In the genomic region with DNA sequence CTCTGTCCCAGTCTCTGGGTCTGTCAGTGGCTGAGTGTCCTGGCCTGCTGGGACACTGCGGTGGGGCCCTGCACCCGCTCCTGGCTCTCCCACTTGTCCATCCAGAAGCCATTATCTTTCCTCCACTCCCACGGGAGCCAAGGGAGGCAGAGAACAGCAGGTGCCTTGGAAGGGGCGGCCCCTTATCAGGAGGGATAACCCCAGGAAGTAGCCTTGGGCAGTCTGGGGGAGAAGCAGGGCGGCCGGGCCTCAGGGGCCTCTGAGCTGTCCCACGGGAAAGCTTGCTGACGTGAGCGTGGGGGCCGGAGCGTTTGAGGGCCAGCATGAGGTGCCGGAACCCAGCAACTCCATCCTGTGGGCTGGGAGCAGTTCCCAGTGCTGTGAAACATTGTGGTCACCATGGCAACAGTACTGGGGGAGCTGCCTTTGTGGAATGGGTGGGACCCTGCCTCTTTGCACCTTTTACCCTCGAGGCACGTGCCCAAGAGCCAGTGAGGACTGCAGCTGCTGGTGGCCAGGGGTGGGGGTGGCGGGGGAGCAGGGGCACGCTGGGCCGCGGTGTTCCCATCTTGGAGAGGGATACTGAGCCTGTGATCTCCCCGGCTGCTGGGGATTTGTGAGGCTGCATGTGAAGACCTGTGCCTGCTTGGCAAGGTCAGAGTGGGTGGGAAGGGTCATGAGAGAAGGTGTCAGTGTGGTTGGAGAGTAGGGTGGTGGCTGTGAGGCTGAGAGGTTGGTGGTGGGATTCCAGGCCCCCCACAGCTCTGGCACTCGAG, we compare ENCODE assay signal across 8 cellular contexts. TPM values are rescaled to one million over a fixed set of nuclear protein-coding genes. Genes with fewer than 3 reads are reported as not detected.
A peak's percentile ranks its signal among the peaks of the same experiment; 100 is the strongest.
DNase-seq lines count a peak whose midpoint lies in the region; ATAC-seq and TF ChIP-seq lines count a peak whose summit lies in the region.

No MANE protein-coding gene starts in this region.

- POLR2A ChIA-PET in Panc1 (lab: Charles Lee), result no interaction called here

- intact Hi-C loops in Panc1 (cut with micrococcal nuclease; ENCODE audit: unreplicated experiment), result no loop called here

- no peak for TF ChIP-seq CTCF in Panc1 (IDR thresholded peaks at IDR 0.05)

- H3K27me3 ChIP-seq in Panc1 (ENCODE audit: control insufficient read depth, insufficient read depth, low read length), result no peaks in the 10 kb centered on the region

- peak; percentile 27; the same call in 1 of the 2 replicates for ATAC-seq in Panc1
- no peak for ATAC-seq in HG03095 (IDR thresholded peaks at IDR 0.05; ENCODE audit: unreplicated experiment)
- ATAC-seq in HG02938 (IDR thresholded peaks at IDR 0.05; ENCODE audit: unreplicated experiment), result no peak
- no peak for ATAC-seq in stimulated activated naive CD8-positive, alpha-beta T cell treated with anti-CD3 and anti-CD28 coated beads, Interleukin-15, Interleukin-2, amounts not matched to agents 100 U/mL and 50 U/mL, for 24 hours

- CTCF ChIA-PET in Panc1 (lab: Charles Lee), result no interaction called here

- H3K27ac ChIP-seq in Panc1 (ENCODE audit: low read length), result no peak overlapping the region

- BruUV-seq in Panc1 (replicated peaks; lab: Mats Ljungman, UMichigan), result no TSS peak

- H3K4me3 ChIP-seq in Panc1 (ENCODE audit: low read depth in 2 of 2, low read length in 2 of 2), result no peak overlapping the region

- in situ Hi-C loops in Panc1 (cut with HindIII; ENCODE audit: low pct_unique_long_range_greater_than_20kb, low sequenced_read_pairs), result no loop called here

- H3K36me3 ChIP-seq in Panc1 (ENCODE audit: control insufficient read depth, insufficient read depth, low read length), result no peaks in the 10 kb centered on the region

- H3K9me3 ChIP-seq in Panc1 (ENCODE audit: control insufficient read depth, insufficient read depth, low read depth, low read length), result no peaks in the 10 kb centered on the region

- H3K4me1 ChIP-seq in Panc1 (ENCODE audit: control insufficient read depth, insufficient read depth, low read length), result peaks cover 7% of the 10 kb centered on the region; the same call in 1 of the 2 replicates

- DNase-seq in ELR (ENCODE audit: low read depth), result peak; percentile 70
- DNase-seq in Panc1 (ENCODE audit: low read depth, low spot score), result no peak
- peak; percentile 54 for DNase-seq in fibroblast of the conjunctiva (ENCODE audit: low read depth)
- DNase-seq in retina, result peak; percentile 54
- no peak for DNase-seq in activated CD8-positive, alpha-beta memory T cell treated with anti-CD3 and anti-CD28 coated beads for 24 hours
- DNase-seq in stimulated activated naive CD8-positive, alpha-beta T cell treated with anti-CD3 and anti-CD28 coated beads, Interleukin-15, Interleukin-2, amounts not matched to agents 100 U/mL and 50 U/mL, for 24 hours, result no peak

RNA-seq across cellular contexts. Expression of gene KLHL26, which starts 20.9 kb away (rescaled TPM):
- 4.4 TPM for total RNA-seq in Panc1 (2021; ENCODE audit: unreplicated experiment)
- 8.5 TPM for polyA plus RNA-seq in Panc1 (2012; ENCODE audit: insufficient read length)

RNA-seq across cellular contexts. Expression of gene CRTC1, which starts 25.7 kb away (rescaled TPM):
- 18.2 TPM for total RNA-seq in Panc1 (2021; ENCODE audit: unreplicated experiment)
- polyA plus RNA-seq in Panc1 (2012; ENCODE audit: insufficient read length), result 23.4 TPM

RNA-seq across cellular contexts. Expression of gene TMEM59L, which starts 45.1 kb away (rescaled TPM):
- 2.4 TPM for total RNA-seq in Panc1 (2021; ENCODE audit: unreplicated experiment)
- polyA plus RNA-seq in Panc1 (2012; ENCODE audit: insufficient read length), result 7.3 TPM

RNA-seq across cellular contexts. Expression of gene CRLF1, which starts 51.2 kb away (rescaled TPM):
- total RNA-seq in Panc1 (2021; ENCODE audit: unreplicated experiment), result 3.5 TPM
- 7.3 TPM for polyA plus RNA-seq in Panc1 (2012; ENCODE audit: insufficient read length)

Comparison
In these comparisons a context has a peak if more than half of its experiments do, and no peak if none do; other contexts are left out.
1. DNase-seq: peak in ELR (single experiment), fibroblast of the conjunctiva (single experiment) and retina (single experiment); none in Panc1 (single experiment), activated CD8-positive, alpha-beta memory T cell treated with anti-CD3 and anti-CD28 coated beads for 24 hours (single experiment) and stimulated activated naive CD8-positive, alpha-beta T cell treated with anti-CD3 and anti-CD28 coated beads, Interleukin-15, Interleukin-2, amounts not matched to agents 100 U/mL and 50 U/mL, for 24 hours (single experiment).